ENCODE assay signal across 21 cellular contexts in genomic region chr6:53692172-53692571, GRCh38. TPM values are rescaled to one million over a fixed set of nuclear protein-coding genes. Genes with fewer than 3 reads are reported as not detected.
DNase-seq lines count a peak whose midpoint lies in the region; ATAC-seq lines count a peak whose summit lies in the region.
"Had no signal": no experiment of that assay in that cellular context is flagged by ENCODE, and none has a peak within 500 bp of the region (broad histone marks: within the 10 kb centered on the region; RNA-seq: fewer than 3 reads in every experiment).

No MANE protein-coding gene starts in this region.

- H3K9me3 ChIP-seq in skeletal muscle tissue (ENCODE audit: control insufficient read depth in 3 of 3, low read length in 3 of 3), result no peaks in the 10 kb centered on the region
- H3K9me3 ChIP-seq: BE2C, thoracic aorta had no signal

- peak overlapping the region; percentile 18 to 48 (median 19) for H3K9ac ChIP-seq in skeletal muscle tissue (ENCODE audit: low read depth in 1 of 3, low read length in 3 of 3)

- peak overlapping the region in 2 of 3 donors; percentile 0 to 39 for H3K4me3 ChIP-seq in skeletal muscle tissue (ENCODE audit: low read length in 3 of 3)
- H3K4me3 ChIP-seq: K562, thoracic aorta had no signal

- DNase-seq in NOMO-1 treated with DMSO at 0.1 percent for 48 hours (lab: John Stamatoyannopoulos, UW; ENCODE audit: unreplicated experiment) (peak; percentile 25), NOMO-1 (lab: John Stamatoyannopoulos, UW; ENCODE audit: unreplicated experiment in 2 of 2) (no peak), HuH-7 (ENCODE audit: low spot score) (no peak), HK-2 (ENCODE audit: unreplicated experiment) (no peak), hypothalamus (lab: John Stamatoyannopoulos, UW) (no peak)
- DNase-seq: 8988T; activated CD4-positive, alpha-beta T cell treated with anti-CD3 and anti-CD28 coated beads for 1 hour; BE2C; dermis blood vessel endothelial cell; foreskin melanocyte; HFFc6; NCI-H524; nephron progenitor cell; PC-3 had no signal

- no peaks in the 10 kb centered on the region for H3K36me3 ChIP-seq in skeletal muscle tissue (ENCODE audit: control insufficient read depth in 3 of 3, insufficient read depth in 3 of 3, low read length in 3 of 3)
- H3K36me3 ChIP-seq: BE2C, thoracic aorta had no signal

- H3K4me1 ChIP-seq in skeletal muscle tissue (ENCODE audit: control insufficient read depth in 3 of 3, insufficient read depth in 3 of 3, low read length in 3 of 3), result peaks cover 13 to 17% (median 14%) of the 10 kb centered on the region in 3 donors
- H3K4me1 ChIP-seq: BE2C had no signal

- ATAC-seq in GM21576 (IDR thresholded peaks at IDR 0.05; ENCODE audit: unreplicated experiment), result peak; percentile 5
- ATAC-seq in HG03432 (IDR thresholded peaks at IDR 0.05; ENCODE audit: unreplicated experiment), result peak; percentile 29
- ATAC-seq: activated T-helper 17 cell treated with anti-CD3 and anti-CD28 coated beads, Interleukin-2, amount 50 U/mL, for 72 hours; K562; PC-3 had no signal

- peaks cover 0 to 2% (median 0%) of the 10 kb centered on the region in 3 donors for H3K27me3 ChIP-seq in skeletal muscle tissue (ENCODE audit: control insufficient read depth in 3 of 3, insufficient read depth in 3 of 3, low read length in 3 of 3)
- H3K27me3 ChIP-seq: BE2C had no signal

- peak overlapping the region; percentile 71 for H3K27ac ChIP-seq in skeletal muscle tissue (ENCODE audit: low read depth, low read length)
- H3K27ac ChIP-seq: thoracic aorta had no signal

RNA-seq across cellular contexts. Expression of gene KLHL31, which starts 26.6 kb away (rescaled TPM):
- 59.5 TPM for total RNA-seq in skeletal muscle tissue
- total RNA-seq: HFFc6, K562, pulmonary artery endothelial cell had no signal
